ENCODE assay signal across 19 cellular contexts in genomic region chr12:22437031-22437806, GRCh38.
A peak's percentile ranks its signal among the peaks of the same experiment; 100 is the strongest.
DNase-seq lines count a peak whose midpoint lies in the region; ATAC-seq, FAIRE-seq and TF ChIP-seq lines count a peak whose summit lies in the region.
"Had no signal": no experiment of that assay in that cellular context is flagged by ENCODE, and none has a peak within 500 bp of the region (broad histone marks: within the 10 kb centered on the region; RNA-seq: fewer than 3 reads in every experiment).

No MANE protein-coding gene starts in this region.

- H3K27me3 ChIP-seq in KMS-11 (ENCODE audit: insufficient read depth, low read depth) (no peaks in the 10 kb centered on the region), astrocyte (ENCODE audit: insufficient read depth, low read length) (no peaks in the 10 kb centered on the region), hepatocyte (no peaks in the 10 kb centered on the region), lower lobe of right lung (ENCODE audit: low read depth) (no peaks in the 10 kb centered on the region)
- H3K27me3 ChIP-seq: ovary, tibial nerve had no signal

- peak overlapping the region; percentile 50 for H3K4me2 ChIP-seq in KMS-11
- H3K4me2 ChIP-seq in astrocyte (ENCODE audit: low read length) = peak overlapping the region; percentile 68
- peak overlapping the region; percentile 74 for H3K4me2 ChIP-seq in hepatocyte

- DNase-seq in astrocyte (ENCODE audit: low read depth) (no peak), hepatocyte (ENCODE audit: low spot score) (peak; percentile 35), lower lobe of right lung (no peak), DMS153 treated with DMSO at 0.1 percent for 48 hours (lab: John Stamatoyannopoulos, UW; ENCODE audit: unreplicated experiment) (no peak)
- no peak for DNase-seq in stimulated activated naive CD4-positive, alpha-beta T cell (lab: John Stamatoyannopoulos, UW)
- DNase-seq: anterior cingulate cortex; CD8-positive, alpha-beta T cell; effector CD4-positive, alpha-beta T cell; head of caudate nucleus; NCI-H2029; ovary; stimulated activated CD4-positive, alpha-beta T cell treated with anti-CD3 and anti-CD28 coated beads, Interleukin-15, amount 100 ng/mL, for 24 hours; T-helper 1 cell had no signal

- no peaks in the 10 kb centered on the region for H3K36me3 Mint-ChIP-seq in astrocyte (ENCODE audit: low read depth, unreplicated experiment)
- H3K36me3 Mint-ChIP-seq: CD8-positive, alpha-beta T cell had no signal

- no peak for TF ChIP-seq CTCF in KMS-11 (conservative IDR thresholded peaks at IDR 0.05; ENCODE audit: low read depth, low read length)
- no peak for TF ChIP-seq CTCF in astrocyte (IDR thresholded peaks at IDR 0.05; ENCODE audit: insufficient read depth, low read depth, low read length)
- peak; percentile 12 for TF ChIP-seq CTCF in hepatocyte (IDR thresholded peaks at IDR 0.05; ENCODE audit: poor library complexity)
- no peak for TF ChIP-seq CTCF in lower lobe of right lung (IDR thresholded peaks at IDR 0.05)

- no peak for FAIRE-seq in astrocyte (lab: Jason Lieb, UNC)

- no peaks in the 10 kb centered on the region for H3K27me3 Mint-ChIP-seq in astrocyte (ENCODE audit: low read depth, unreplicated experiment)

- H3K9me3 ChIP-seq in astrocyte (ENCODE audit: insufficient read depth, low read depth, low read length) = no peaks in the 10 kb centered on the region
- H3K9me3 ChIP-seq in hepatocyte (ENCODE audit: low read depth) = no peaks in the 10 kb centered on the region
- H3K9me3 ChIP-seq in lower lobe of right lung = no peaks in the 10 kb centered on the region
- H3K9me3 ChIP-seq: ovary, tibial nerve had no signal

- H4K20me1 ChIP-seq in KMS-11 (ENCODE audit: insufficient read depth) (no peaks in the 10 kb centered on the region), astrocyte (ENCODE audit: insufficient read depth, low read length) (no peaks in the 10 kb centered on the region), hepatocyte (ENCODE audit: insufficient read depth, poor library complexity, severe bottlenecking) (no peaks in the 10 kb centered on the region)

- H3K4me1 ChIP-seq in KMS-11 (ENCODE audit: low read depth, poor library complexity, severe bottlenecking) = peaks cover 22% of the 10 kb centered on the region
- H3K4me1 ChIP-seq in astrocyte (ENCODE audit: insufficient read depth, low read length) = peaks cover 5% of the 10 kb centered on the region
- peaks cover 8% of the 10 kb centered on the region for H3K4me1 ChIP-seq in hepatocyte (ENCODE audit: insufficient read depth)
- no peaks in the 10 kb centered on the region for H3K4me1 ChIP-seq in lower lobe of right lung
- H3K4me1 ChIP-seq: tibial nerve had no signal

- H3K9me2 ChIP-seq in hepatocyte (replicated peaks; ENCODE audit: insufficient read depth) = no peaks in the 10 kb centered on the region

- 26% methylated on average over 10 of the region's 10 CpGs for WGBS in hepatocyte (ENCODE audit: low lambda C conversion rate, missing lambda C conversion rate)

- peak overlapping the region; percentile 63 for H3K9ac ChIP-seq in KMS-11
- H3K9ac ChIP-seq in astrocyte (ENCODE audit: low read length) = no peak overlapping the region

- H3K36me3 ChIP-seq in KMS-11 (ENCODE audit: insufficient read depth) (no peaks in the 10 kb centered on the region), astrocyte (ENCODE audit: insufficient read depth, low read length) (no peaks in the 10 kb centered on the region), hepatocyte (replicated peaks; ENCODE audit: insufficient read depth, low read depth) (no peaks in the 10 kb centered on the region), lower lobe of right lung (no peaks in the 10 kb centered on the region)
- H3K36me3 ChIP-seq: ovary, tibial nerve had no signal

- H3K4me1 Mint-ChIP-seq in astrocyte (ENCODE audit: low read depth, unreplicated experiment) = peaks cover 2% of the 10 kb centered on the region

- H3K27ac ChIP-seq in KMS-11 (peak overlapping the region; percentile 83), astrocyte (ENCODE audit: low read depth, low read length) (no peak overlapping the region), hepatocyte (peak overlapping the region; percentile 83), skin epidermis (peak overlapping the region in 15 of 21 experiments; percentile 15 to 82 (median 58)), lower lobe of right lung (no peak overlapping the region)
- H3K27ac ChIP-seq: ovary, tibial nerve had no signal

- H3K27ac Mint-ChIP-seq in astrocyte (ENCODE audit: unreplicated experiment) = peak overlapping the region; percentile 44
- H3K27ac Mint-ChIP-seq: activated T-helper 1 cell treated with anti-CD3 and anti-CD28 coated beads, Interleukin-12 subunit alpha, Interleukin-12 subunit beta, Interleukin-2, Interleukin-4 antibody, amounts not matched to agents 30 ng/mL and 10 ng/mL and 1 ng/mL, durations not matched to agents 14 hours and 24 hours and 36 hours; CD8-positive, alpha-beta T cell had no signal

- no peak overlapping the region for H3K4me3 Mint-ChIP-seq in astrocyte (ENCODE audit: unreplicated experiment)
- H3K4me3 Mint-ChIP-seq: activated T-helper 1 cell treated with anti-CD3 and anti-CD28 coated beads, Interleukin-12 subunit alpha, Interleukin-12 subunit beta, Interleukin-2, Interleukin-4 antibody, amounts not matched to agents 30 ng/mL and 10 ng/mL and 1 ng/mL, durations not matched to agents 14 hours and 24 hours and 36 hours; CD8-positive, alpha-beta T cell had no signal

- intact Hi-C loops in lower lobe of right lung (cut with DNase I) = no loop called here

- ATAC-seq in lower lobe of right lung = no peak
- ATAC-seq: activated CD4-positive, CD25-positive, alpha-beta regulatory T cell treated with anti-CD3 and anti-CD28 coated beads, Interleukin-2, amount 50 U/mL, for 24 hours; CD8-positive, alpha-beta T cell had no signal

- H2AFZ ChIP-seq in KMS-11 (ENCODE audit: low read depth) (peak overlapping the region; percentile 53; the same call in 1 of the 2 replicates), astrocyte (ENCODE audit: low read depth, low read length) (peak overlapping the region; percentile 73), hepatocyte (peak overlapping the region; percentile 75)

- no peaks in the 10 kb centered on the region for H3K9me3 Mint-ChIP-seq in astrocyte (ENCODE audit: unreplicated experiment)
- H3K9me3 Mint-ChIP-seq: activated T-helper 1 cell treated with anti-CD3 and anti-CD28 coated beads, Interleukin-12 subunit alpha, Interleukin-12 subunit beta, Interleukin-2, Interleukin-4 antibody, amounts not matched to agents 30 ng/mL and 10 ng/mL and 1 ng/mL, durations not matched to agents 14 hours and 24 hours and 36 hours; CD8-positive, alpha-beta T cell had no signal

- H3K79me2 ChIP-seq in KMS-11 (ENCODE audit: insufficient read depth, low read depth) = no peaks in the 10 kb centered on the region
- no peaks in the 10 kb centered on the region for H3K79me2 ChIP-seq in astrocyte (ENCODE audit: insufficient read depth, low read length)
- no peaks in the 10 kb centered on the region for H3K79me2 ChIP-seq in hepatocyte

- H3K4me3 ChIP-seq in KMS-11 (IDR thresholded peaks at IDR 0.05; ENCODE audit: insufficient read depth, low read depth, low read length) (no peak overlapping the region), astrocyte (ENCODE audit: insufficient read depth, low read depth, low read length) (no peak overlapping the region), hepatocyte (no peak overlapping the region), skin epidermis (peak overlapping the region in 1 of 7 experiments; percentile 6), lower lobe of right lung (no peak overlapping the region)
- H3K4me3 ChIP-seq: lung, ovary, tibial nerve had no signal

Comparison
In these comparisons a context has a peak if more than half of its experiments do, and no peak if none do; other contexts are left out.
1. H3K27ac ChIP-seq: peak in KMS-11 (single experiment), hepatocyte (single experiment) and skin epidermis (15 of 21); none in astrocyte (single experiment) and lower lobe of right lung (single experiment).
2. Peak in every context shown above with its lines, with median percentiles within 50 percentile points of each other: H2AFZ ChIP-seq and H3K4me2 ChIP-seq.